9 cellular contexts compared by ENCODE assay signal in the genomic region with DNA sequence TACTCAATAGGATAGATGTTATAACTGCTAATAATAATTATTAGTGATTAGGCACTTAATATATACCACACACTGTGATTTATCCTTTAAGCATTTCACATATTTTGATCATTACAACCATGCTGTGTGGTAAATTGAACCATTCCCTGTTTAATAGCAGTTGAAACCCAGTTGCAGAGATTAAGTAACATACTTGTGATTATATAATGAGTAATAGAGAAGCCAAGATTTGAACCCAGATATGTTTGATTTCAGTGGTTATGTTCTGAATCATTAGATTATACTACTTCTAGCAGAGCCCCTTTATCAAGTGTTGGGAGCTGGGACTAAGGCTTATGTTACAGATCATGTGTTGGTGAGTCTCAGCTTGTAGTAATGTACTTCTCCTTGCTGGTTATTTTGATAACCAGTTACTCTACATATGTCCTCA. TPM values are rescaled to one million over a fixed set of nuclear protein-coding genes. Genes with fewer than 3 reads are reported as not detected.
DNase-seq lines count a peak whose midpoint lies in the region; ATAC-seq and TF ChIP-seq lines count a peak whose summit lies in the region.
"Had no signal": no experiment of that assay in that cellular context is flagged by ENCODE, and none has a peak within 500 bp of the region (broad histone marks: within the 10 kb centered on the region; RNA-seq: fewer than 3 reads in every experiment).

No MANE protein-coding gene starts in this region.

- intact Hi-C loops in natural killer cell (cut with micrococcal nuclease) = loop anchor here (5.0 to 10.0 kb wide), 2 partner anchors 43 to 126 kb away; partner anchors contain the start of genes STK4 and YWHAB
- intact Hi-C loops in left colon (cut with DNase I, micrococcal nuclease) = no loop called here

- DNase-seq in Daoy (ENCODE audit: low read depth) = peak; percentile 9
- DNase-seq in M059J (ENCODE audit: low read depth) = peak; percentile 84
- DNase-seq in cerebellar cortex (ENCODE audit: low spot score) = peak; percentile 15
- no peak for DNase-seq in natural killer cell
- DNase-seq in COLO829 (ENCODE audit: low spot score) = no peak
- no peak for DNase-seq in left colon

- peaks cover 51 to 56% of the 10 kb centered on the region in 2 donors for H3K4me1 Mint-ChIP-seq in natural killer cell

- peaks cover 14% of the 10 kb centered on the region for H3K36me3 Mint-ChIP-seq in natural killer cell

- H3K4me3 Mint-ChIP-seq in natural killer cell = no peak overlapping the region
- H3K4me3 Mint-ChIP-seq: activated naive CD4-positive, alpha-beta T cell treated with anti-CD3 and anti-CD28 coated beads, Interleukin-2, amount 10 ng/mL, durations not matched to agents 7 days and 5 days; mesothelial cell of epicardium had no signal

- H3K27ac Mint-ChIP-seq in natural killer cell = peak overlapping the region; percentile 24 to 63
- H3K27ac Mint-ChIP-seq: activated naive CD4-positive, alpha-beta T cell treated with anti-CD3 and anti-CD28 coated beads, Interleukin-2, amount 10 ng/mL, durations not matched to agents 7 days and 5 days; mesothelial cell of epicardium had no signal

- ATAC-seq in natural killer cell (no peak), left colon (no peak), GM19023 (IDR thresholded peaks at IDR 0.05; ENCODE audit: unreplicated experiment) (no peak)

- H3K27me3 Mint-ChIP-seq in natural killer cell (ENCODE audit: low read depth in 2 of 2) = no peaks in the 10 kb centered on the region
- H3K27me3 Mint-ChIP-seq: activated naive CD4-positive, alpha-beta T cell treated with anti-CD3 and anti-CD28 coated beads, Interleukin-2, amount 10 ng/mL, durations not matched to agents 7 days and 5 days had no signal

- no peaks in the 10 kb centered on the region for H3K9me3 Mint-ChIP-seq in natural killer cell
- H3K9me3 Mint-ChIP-seq: activated naive CD4-positive, alpha-beta T cell treated with anti-CD3 and anti-CD28 coated beads, Interleukin-2, amount 10 ng/mL, durations not matched to agents 7 days and 5 days; mesothelial cell of epicardium had no signal

- TF ChIP-seq CTCF in natural killer cell (IDR thresholded peaks at IDR 0.05) = no peak

RNA-seq across cellular contexts. Expression of gene STK4, which starts 44.1 kb away (rescaled TPM):
- total RNA-seq in Daoy (2014; rRNA removed; shearing (Covaris generic)) = 20.8 and 25.0 TPM in 2 replicates
- total RNA-seq in M059J (2014; rRNA removed; shearing (Covaris generic)) = 39.0 and 56.0 TPM in 2 replicates
- total RNA-seq in natural killer cell (100 to 1,000 TPM; 351 to 394 (median 366) TPM), left colon (10 to 100 TPM; 26.8 to 32.8 TPM)

RNA-seq across cellular contexts. Expression of gene TOMM34, which starts 50.2 kb away (rescaled TPM):
- total RNA-seq in Daoy (2014; rRNA removed; shearing (Covaris generic)) = 77.5 and 87.9 TPM in 2 replicates
- total RNA-seq in M059J (2014; rRNA removed; shearing (Covaris generic)) = 113 and 118 TPM in 2 replicates
- 1 to 10 TPM; 8.5 to 9.2 (median 8.8) TPM for total RNA-seq in natural killer cell
- total RNA-seq in left colon = 10 to 100 TPM; 11.8 to 13.0 TPM

Comparison
In these comparisons a context has a peak if more than half of its experiments do, and no peak if none do; other contexts are left out.
1. DNase-seq: peak in Daoy (single experiment), M059J (single experiment) and cerebellar cortex (single experiment); none in natural killer cell (single experiment), COLO829 (single experiment) and left colon (0 of 2).